Comparison of ENCODE assay signal across 26 cellular contexts in the genomic region with DNA sequence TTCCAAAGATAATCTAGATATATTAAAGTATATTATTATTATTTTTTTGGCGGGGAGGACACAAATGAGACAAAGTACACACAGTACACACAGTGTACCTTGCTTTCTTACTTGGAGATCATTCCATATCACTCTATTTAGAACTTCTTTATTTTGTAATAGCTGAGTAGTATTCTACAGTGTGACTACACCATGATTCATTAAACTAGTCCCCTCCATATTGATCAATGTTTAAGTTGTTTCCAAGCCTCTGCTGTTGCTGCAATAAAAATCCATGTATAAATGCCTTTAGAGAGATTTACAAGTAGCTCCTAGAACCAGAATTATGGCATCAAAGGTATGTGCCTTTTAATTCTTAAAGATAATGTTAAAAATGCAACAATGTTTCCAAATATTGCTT. TPM values are rescaled to one million over a fixed set of nuclear protein-coding genes. Genes with fewer than 3 reads are reported as not detected.
"Had no signal": no experiment of that assay in that cellular context is flagged by ENCODE, and none has a peak within 500 bp of the region (broad histone marks: within the 10 kb centered on the region; RNA-seq: fewer than 3 reads in every experiment).

No MANE protein-coding gene starts in this region.

- ATAC-seq: natural killer cell; psoas muscle; right lobe of liver; stimulated activated naive B cell treated with anti-CD40 and anti-IgM and Interleukin-4, amounts not matched to agents 10 μg/mL and 1 μg/mL and 100 μg/mL, for 72 hours; stimulated activated naive CD8-positive, alpha-beta T cell treated with anti-CD3 and anti-CD28 coated beads, Interleukin-15, Interleukin-2, amounts not matched to agents 100 U/mL and 50 U/mL, for 24 hours; upper lobe of right lung had no signal

- H2AFZ ChIP-seq: hepatocyte, neural progenitor cell, parathyroid adenoma had no signal

- DNase-seq: islet precursor cell; left ventricle myocardium inferior; mesendoderm; naive B cell; natural killer cell; nephron progenitor cell; occipital lobe; psoas muscle; right lobe of liver; spleen; stimulated activated CD4-positive, alpha-beta T cell treated with anti-CD3 and anti-CD28 coated beads, Interleukin-2, amount 100 ng/mL, for 48 hours; stimulated activated naive B cell treated with anti-CD40 and anti-IgM and Interleukin-4, amounts not matched to agents 10 μg/mL and 1 μg/mL and 100 μg/mL, for 72 hours; stimulated activated naive CD8-positive, alpha-beta T cell treated with anti-CD3 and anti-CD28 coated beads, Interleukin-15, Interleukin-2, amounts not matched to agents 100 U/mL and 50 U/mL, for 24 hours; tibial artery; trophoblast cell; upper lobe of right lung had no signal

- H3K4me2 ChIP-seq: hepatocyte, neural progenitor cell had no signal

- H3K36me3 ChIP-seq: left ventricle myocardium inferior, neural progenitor cell, neutrophil, right atrium auricular region, right lobe of liver, spleen, upper lobe of right lung had no signal

- H3K27me3 ChIP-seq: hepatocyte, neural progenitor cell, right atrium auricular region, right lobe of liver, suprapubic skin, tibial artery, upper lobe of right lung had no signal

- H3K9ac ChIP-seq: neural progenitor cell, parathyroid adenoma had no signal

- H3K9me3 ChIP-seq: neutrophil, psoas muscle, right atrium auricular region, right lobe of liver, suprapubic skin, thoracic aorta, tibial artery, upper lobe of right lung had no signal

- H3K79me2 ChIP-seq: parathyroid adenoma had no signal

- H3K4me3 ChIP-seq: hepatocyte, left ventricle myocardium inferior, lung, neural progenitor cell, psoas muscle, right atrium auricular region, right lobe of liver, skin epidermis, spleen, suprapubic skin, thoracic aorta, tibial artery, upper lobe of right lung had no signal

- H3K27ac ChIP-seq: hepatocyte, left ventricle myocardium inferior, neural progenitor cell, neutrophil, parathyroid adenoma, psoas muscle, right atrium auricular region, right lobe of liver, skin epidermis, spleen, suprapubic skin, thoracic aorta, tibial artery, upper lobe of right lung had no signal

- H3K4me1 ChIP-seq: left ventricle myocardium inferior, parathyroid adenoma, psoas muscle, right atrium auricular region, right lobe of liver, spleen, suprapubic skin had no signal

RNA-seq across cellular contexts. Expression of a gene that starts 41.3 kb away (rescaled TPM):
- total RNA-seq: mononuclear cell, natural killer cell had no signal
